In genomic region chr1:225508538-225509375, GRCh38 we compare ENCODE assay signal across 8 cellular contexts.
DNase-seq lines count a peak whose midpoint lies in the region; ATAC-seq, FAIRE-seq and TF ChIP-seq lines count a peak whose summit lies in the region.

No MANE protein-coding gene starts in this region.

- CTCF ChIA-PET in AG04449 (lab: Yijun Ruan, JAX) (interaction anchor here (0.6 to 1.9 kb wide), 8 partner anchors 9 to 264 kb away, joined by 3 to 10 read pairs (median 4); no protein-coding TSS in a partner anchor), WTC11 (lab: Charles Lee) (interaction anchor here (0.8 to 1.5 kb wide), 2 partner anchors 34 to 262 kb away, joined by 3 to 6 read pairs; no protein-coding TSS in a partner anchor)

- no peaks in the 10 kb centered on the region for H3K9me3 ChIP-seq in gastrocnemius medialis

- peak; percentile 75 for ATAC-seq in WTC11
- peak; percentile 98 for ATAC-seq in left ventricle myocardium superior
- peak; percentile 99 to 100 for ATAC-seq in gastrocnemius medialis
- no peak for ATAC-seq in GM21737 (IDR thresholded peaks at IDR 0.05; ENCODE audit: unreplicated experiment)
- ATAC-seq in HG03354 (IDR thresholded peaks at IDR 0.05; ENCODE audit: poor library complexity, severe bottlenecking, unreplicated experiment): no peak
- ATAC-seq in HG03045 (IDR thresholded peaks at IDR 0.05; ENCODE audit: unreplicated experiment): no peak

- peak overlapping the region; percentile 75 to 89 (median 84) for H3K27ac ChIP-seq in gastrocnemius medialis

- H3K27me3 Mint-ChIP-seq in WTC11 (ENCODE audit: low read depth): no peaks in the 10 kb centered on the region

- peaks cover 0 to 39% of the 10 kb centered on the region in 2 donors for H3K36me3 ChIP-seq in gastrocnemius medialis

- TF ChIP-seq CTCF in AG04449 (IDR thresholded peaks at IDR 0.05; ENCODE audit: insufficient read depth, low read length, missing control alignments) (no peak), WTC11 (IDR thresholded peaks at IDR 0.05) (no peak), gastrocnemius medialis (IDR thresholded peaks at IDR 0.05 in 4 of 5, conservative IDR thresholded peaks at IDR 0.05 in 1 of 5) (no peak)

- H3K4me3 ChIP-seq in AG04449 (ENCODE audit: low read depth, low read length) (no peak overlapping the region), gastrocnemius medialis (peak overlapping the region in 1 of 4 donors; percentile 6)

- no peak overlapping the region for H3K4me3 Mint-ChIP-seq in WTC11

- DNase-seq in AG04449 (ENCODE audit: low read depth, low spot score) (peak; percentile 89), HTR-8/SVneo (ENCODE audit: insufficient read length, low spot score) (peak; percentile 90), WTC11 (ENCODE audit: low spot score) (no peak), left ventricle myocardium superior (no peak), gastrocnemius medialis (peak; percentile 43 to 65)

- H3K9me3 Mint-ChIP-seq in WTC11: no peaks in the 10 kb centered on the region

- TF ChIP-seq POLR2A in gastrocnemius medialis (IDR thresholded peaks at IDR 0.05): no peak

- H3K36me3 Mint-ChIP-seq in WTC11: peaks cover 39% of the 10 kb centered on the region

- peaks cover 29% of the 10 kb centered on the region for H3K4me1 Mint-ChIP-seq in WTC11

- FAIRE-seq in HTR-8/SVneo (lab: Jason Lieb, UNC): peak; percentile 80

- peaks cover 12 to 27% of the 10 kb centered on the region in 2 donors for H3K4me1 ChIP-seq in gastrocnemius medialis

- intact Hi-C loops in left ventricle myocardium superior (cut with micrococcal nuclease) (loop anchor here (10.0 kb wide), 1 partner anchor 266 kb away; the partner anchor contains the start of gene SRP9), gastrocnemius medialis (cut with DNase I; ENCODE audit: low total_unique reads) (loop anchor here (5.0 kb wide), 1 partner anchor 144 kb away; the partner anchor contains the start of gene ENAH)

- H3K27me3 ChIP-seq in gastrocnemius medialis: no peaks in the 10 kb centered on the region

- in situ Hi-C loops in gastrocnemius medialis (cut with MboI; ENCODE audit: low sequenced_read_pairs in 4 of 4): loop anchor here in 1 of 4 donors (10.0 kb wide), 1 partner anchor 146 kb away; the partner anchor contains the start of gene ENAH

- H3K27ac Mint-ChIP-seq in WTC11: peak overlapping the region; percentile 87

- POLR2A ChIA-PET in AG04449 (lab: Yijun Ruan, JAX) (interaction anchor here (0.7 to 1.1 kb wide), 2 partner anchors 259 to 401 kb away, joined by 3 read pairs; no protein-coding TSS in a partner anchor), WTC11 (lab: Charles Lee) (no interaction called here)

TF ChIP-seq in WTC11, 78 proteins besides CTCF, POLR2A, EP300 and RAD21:
- peak; percentile 38; the same call in 1 of the 2 replicates for TF ChIP-seq PRDM15 (CRISPR knock-in tag; IDR thresholded peaks at IDR 0.05)
- no peak for TF ChIP-seq SP1 (CRISPR knock-in tag; conservative IDR thresholded peaks at IDR 0.05)

Comparison
In these comparisons a context has a peak if more than half of its experiments do, and no peak if none do; other contexts are left out.
1. DNase-seq: peak in AG04449 (single experiment), HTR-8/SVneo (single experiment) and gastrocnemius medialis (2 of 2); none in WTC11 (single experiment) and left ventricle myocardium superior (single experiment).
2. ATAC-seq: peak in WTC11 (single experiment), left ventricle myocardium superior (single experiment) and gastrocnemius medialis (2 of 2); none in GM21737 (single experiment), HG03354 (single experiment) and HG03045 (single experiment).